Comparison of ENCODE assay signal across 8 cellular contexts in genomic region chr9:130138791-130139190, GRCh38. TPM values are rescaled to one million over a fixed set of nuclear protein-coding genes. Genes with fewer than 3 reads are reported as not detected.
DNase-seq lines count a peak whose midpoint lies in the region; ATAC-seq, FAIRE-seq and TF ChIP-seq lines count a peak whose summit lies in the region.

No MANE protein-coding gene starts in this region.

- intact Hi-C loops in ascending aorta (cut with DNase I) = no loop called here

- DNase-seq in NCI-H345 treated with DMSO at 0.1 percent for 48 hours (lab: John Stamatoyannopoulos, UW; ENCODE audit: unreplicated experiment) (peak; percentile 42), NCI-H345 (lab: John Stamatoyannopoulos, UW) (no peak), ascending aorta (ENCODE audit: low spot score in 2 of 2) (peak in 1 of 2 donors; percentile 79), iPS-NIHi11 (ENCODE audit: low spot score) (peak; percentile 52), stromal cell of bone marrow (ENCODE audit: low read depth) (peak; percentile 94), HTR-8/SVneo (ENCODE audit: insufficient read length, low spot score) (no peak)

- TF ChIP-seq CTCF in ascending aorta (IDR thresholded peaks at IDR 0.05) = no peak

- no peak for FAIRE-seq in HTR-8/SVneo (lab: Jason Lieb, UNC)

- peak overlapping the region; percentile 4 to 64 for H3K27ac ChIP-seq in ascending aorta

- no peak overlapping the region for H3K4me3 ChIP-seq in ascending aorta

- H3K27me3 ChIP-seq in ascending aorta = no peaks in the 10 kb centered on the region

- H3K36me3 ChIP-seq in ascending aorta = peaks cover 3 to 31% of the 10 kb centered on the region in 2 donors

- H3K9me3 ChIP-seq in ascending aorta = no peaks in the 10 kb centered on the region

- ATAC-seq in GM21367 (IDR thresholded peaks at IDR 0.05; ENCODE audit: unreplicated experiment) (no peak), GM21390 (IDR thresholded peaks at IDR 0.05; ENCODE audit: unreplicated experiment) (no peak)

- H3K4me1 ChIP-seq in ascending aorta = peaks cover 0 to 8% of the 10 kb centered on the region in 2 donors

RNA-seq across cellular contexts. Expression of gene NCS1, which starts 33.4 kb away (rescaled TPM):
- 34.7 TPM for total RNA-seq in ascending aorta

Comparison
In these comparisons a context has a peak if more than half of its experiments do, and no peak if none do; other contexts are left out.
1. DNase-seq: peak in NCI-H345 treated with DMSO at 0.1 percent for 48 hours (single experiment), iPS-NIHi11 (single experiment) and stromal cell of bone marrow (single experiment); none in NCI-H345 (single experiment) and HTR-8/SVneo (single experiment).